Comparison of ENCODE assay signal across 22 cellular contexts in genomic region chr4:177505171-177505615, GRCh38.
DNase-seq lines count a peak whose midpoint lies in the region; ATAC-seq and TF ChIP-seq lines count a peak whose summit lies in the region.
"Had no signal": no experiment of that assay in that cellular context is flagged by ENCODE, and none has a peak within 500 bp of the region (broad histone marks: within the 10 kb centered on the region; RNA-seq: fewer than 3 reads in every experiment).

No MANE protein-coding gene starts in this region.

- no peaks in the 10 kb centered on the region for H3K9me3 ChIP-seq in HCT116 (ENCODE audit: control insufficient read depth in 1 of 2, insufficient read depth in 1 of 2, low read depth in 1 of 2, low read length in 2 of 2)
- H3K9me3 ChIP-seq: upper lobe of right lung had no signal

- DNase-seq in HCT116 (ENCODE audit: low read depth, low spot score), result no peak
- peak; percentile 3 for DNase-seq in NB4 (ENCODE audit: low read depth)
- no peak for DNase-seq in retinal pigment epithelial cell (ENCODE audit: low read depth)
- DNase-seq in GM13976 (ENCODE audit: low spot score), result no peak
- DNase-seq in NK-92 treated with Interleukin-12 subunit alpha and Interleukin-12 subunit beta, amount 100 ng/mL, for 24 hours (lab: John Stamatoyannopoulos, UW), result no peak
- DNase-seq: activated CD4-positive, CD25-positive, alpha-beta regulatory T cell treated with anti-CD3 and anti-CD28 coated beads, Interleukin-2, amount 50 U/mL, for 72 hours; activated naive CD4-positive, alpha-beta T cell treated with anti-CD3 and anti-CD28 coated beads for 36 hours; activated T-cell treated with anti-CD3 and anti-CD28 coated beads, Interleukin-2, amount 50 U/mL, for 24 hours; CD8-positive, alpha-beta T cell; central memory CD4-positive, alpha-beta T cell; immature natural killer cell; KG1; NCI-H1092 treated with DMSO at 0.1 percent for 48 hours; NCI-H2081; NCI-H510A; RPMI8226; T1000; upper lobe of right lung had no signal

- no peak overlapping the region for H2AFZ ChIP-seq in HCT116 (ENCODE audit: low read depth, low read length, poor library complexity, severe bottlenecking)

- no peaks in the 10 kb centered on the region for H3K79me2 ChIP-seq in HCT116 (ENCODE audit: insufficient read depth, low read length)

- no peak overlapping the region for H3K4me3 ChIP-seq in HCT116 (replicated peaks in 1 of 2; ENCODE audit: low read depth in 1 of 2, low read length in 2 of 2)
- no peak overlapping the region for H3K4me3 ChIP-seq in NB4 (ENCODE audit: low read depth, low read length)
- no peak overlapping the region for H3K4me3 ChIP-seq in retinal pigment epithelial cell (ENCODE audit: low read length)
- H3K4me3 ChIP-seq: SK-N-MC, upper lobe of right lung had no signal

- TF ChIP-seq CTCF in HCT116 (IDR thresholded peaks at IDR 0.05 in 2 of 3, conservative IDR thresholded peaks at IDR 0.05 in 1 of 3; ENCODE audit: borderline replicate concordance in 1 of 3, insufficient read depth in 1 of 3, low read depth in 2 of 3, low read length in 2 of 3) (peak in 2 of 3 experiments; percentile 40 to 42; a peak in 4 of 6 replicates), NB4 (IDR thresholded peaks at IDR 0.05; ENCODE audit: low read depth, low read length) (peak; percentile 13), retinal pigment epithelial cell (conservative IDR thresholded peaks at IDR 0.05; ENCODE audit: low read depth, low read length) (peak; percentile 14), GM13976 (IDR thresholded peaks at IDR 0.05; ENCODE audit: borderline replicate concordance, control extremely low read depth, extremely low read depth, insufficient read depth, missing control alignments) (no peak)

- intact Hi-C loops in HCT116 (cut with micrococcal nuclease), result no loop called here

- no peaks in the 10 kb centered on the region for H4K20me1 ChIP-seq in HCT116 (ENCODE audit: insufficient read depth)

- no TSS peak for BruUV-seq in HCT116 (replicated peaks; lab: Mats Ljungman, UMichigan)

- H3K27ac ChIP-seq in HCT116 (ENCODE audit: low read depth, low read length), result no peak overlapping the region
- H3K27ac ChIP-seq: HL-60, SK-N-MC, upper lobe of right lung had no signal

- RAD21 ChIA-PET in HCT116 (lab: Charles Lee; ENCODE audit: low non-redundant PET in 1 of 2, low total read pairs in 2 of 2, uncharacterized antibody in 2 of 2, unreplicated experiment in 2 of 2), result no interaction called here

- no peaks in the 10 kb centered on the region for H3K36me3 ChIP-seq in HCT116 (ENCODE audit: control insufficient read depth in 1 of 2, insufficient read depth in 2 of 2, low read length in 2 of 2)
- H3K36me3 ChIP-seq: upper lobe of right lung had no signal

- no peak overlapping the region for H3K4me2 ChIP-seq in HCT116 (ENCODE audit: low read length)

- H3K9ac ChIP-seq in HCT116 (ENCODE audit: low read length), result no peak overlapping the region

- no peak for TF ChIP-seq RAD21 in HCT116 (IDR thresholded peaks at IDR 0.05; ENCODE audit: low read depth)

- ATAC-seq in HCT116 (peak; percentile 67), esophagus mucosa (peak; percentile 72), GM21367 (IDR thresholded peaks at IDR 0.05; ENCODE audit: unreplicated experiment) (no peak)
- ATAC-seq: CD8-positive, alpha-beta T cell; upper lobe of right lung had no signal

- H3K9me2 ChIP-seq in HCT116 (ENCODE audit: insufficient read depth), result no peaks in the 10 kb centered on the region

- CTCF ChIA-PET in HCT116 (lab: Charles Lee), result interaction anchor here (1.1 to 2.0 kb wide), 2 partner anchors 11 to 441 kb away, joined by 3 to 7 read pairs; no protein-coding TSS in a partner anchor

- peaks cover 3 to 6% of the 10 kb centered on the region in 2 experiments; a peak in 2 of 4 replicates for H3K4me1 ChIP-seq in HCT116 (ENCODE audit: control insufficient read depth in 1 of 2, insufficient read depth in 2 of 2, low read length in 2 of 2)
- H3K4me1 ChIP-seq: upper lobe of right lung had no signal

- no peaks in the 10 kb centered on the region for H3K27me3 ChIP-seq in HCT116 (ENCODE audit: insufficient read depth, low read length)
- H3K27me3 ChIP-seq: upper lobe of right lung had no signal

- POLR2A ChIA-PET in HCT116 (lab: Charles Lee), result no interaction called here

- TF ChIP-seq POLR2A in HCT116 (IDR thresholded peaks at IDR 0.05; ENCODE audit: borderline replicate concordance, extremely low read depth, insufficient read depth, insufficient read length) (no peak), NB4 (IDR thresholded peaks at IDR 0.05; ENCODE audit: extremely low read depth, insufficient read length) (no peak)

- in situ Hi-C loops in GM13976 (cut with MboI; ENCODE audit: low sequenced_read_pairs, unreplicated experiment), result no loop called here

TF ChIP-seq in HCT116, 20 proteins besides CTCF, POLR2A, EP300 and RAD21:
- TF ChIP-seq EZH2 (IDR thresholded peaks at IDR 0.05) (no peak), ATF3 (IDR thresholded peaks at IDR 0.05) (no peak), YY1 (IDR thresholded peaks at IDR 0.05; ENCODE audit: extremely low read depth, insufficient replicate concordance, low read depth, low read length) (no peak), CBX3 (IDR thresholded peaks at IDR 0.05; ENCODE audit: low read depth) (no peak), CEBPB (IDR thresholded peaks at IDR 0.05; ENCODE audit: low read depth) (no peak), EGR1 (IDR thresholded peaks at IDR 0.05; ENCODE audit: low read depth) (no peak), EZH2phosphoT487 (IDR thresholded peaks at IDR 0.05; ENCODE audit: borderline replicate concordance) (no peak), MAX (IDR thresholded peaks at IDR 0.05) (no peak), JUND (IDR thresholded peaks at IDR 0.05) (no peak), REST (IDR thresholded peaks at IDR 0.05; ENCODE audit: low read depth) (no peak), TCF7L2 (IDR thresholded peaks at IDR 0.05; ENCODE audit: borderline replicate concordance, extremely low read depth, insufficient read depth, insufficient read length) (no peak), SRF (IDR thresholded peaks at IDR 0.05; ENCODE audit: low read depth) (no peak), FOSL1 (IDR thresholded peaks at IDR 0.05; ENCODE audit: low read depth) (no peak)
